In the genomic region with DNA sequence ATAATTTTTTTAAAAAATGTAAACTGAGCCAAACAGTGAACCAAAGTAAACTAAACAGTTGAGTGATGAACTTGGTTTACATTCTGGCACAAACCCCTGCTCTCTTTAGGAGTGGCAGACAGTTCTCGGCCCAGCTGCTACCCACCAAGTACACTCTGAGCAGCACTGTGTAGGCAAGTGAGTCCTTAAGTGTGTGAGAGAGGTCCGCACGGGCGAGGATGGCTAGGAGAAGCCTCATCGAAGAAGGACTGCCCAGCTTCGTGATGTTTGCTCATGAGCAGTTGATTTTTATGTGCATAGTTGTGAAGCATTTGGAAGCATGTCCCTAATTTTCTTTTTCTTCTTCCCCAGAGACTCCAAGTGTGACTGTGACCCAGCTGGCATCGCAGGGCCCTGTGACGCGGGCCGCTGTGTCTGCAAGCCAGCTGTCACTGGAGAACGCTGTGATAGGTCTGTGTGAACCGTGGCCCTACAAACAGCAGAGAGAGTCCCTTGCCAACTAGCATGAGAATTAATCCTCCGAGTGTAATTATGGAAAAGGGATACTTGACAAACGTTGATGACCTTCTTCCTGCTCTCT, we compare ENCODE assay signal across 10 cellular contexts. TPM values are rescaled to one million over a fixed set of nuclear protein-coding genes. Genes with fewer than 3 reads are reported as not detected.
DNase-seq lines count a peak whose midpoint lies in the region; ATAC-seq and TF ChIP-seq lines count a peak whose summit lies in the region.
"Had no signal": no experiment of that assay in that cellular context is flagged by ENCODE, and none has a peak within 500 bp of the region (broad histone marks: within the 10 kb centered on the region; RNA-seq: fewer than 3 reads in every experiment).

No MANE protein-coding gene starts in this region.

- peak overlapping the region; percentile 75 for H3K4me2 ChIP-seq in Loucy (ENCODE audit: low read depth, low read length, poor library complexity, severe bottlenecking)

- H3K4me3 ChIP-seq in Loucy (ENCODE audit: low read length, poor library complexity, severe bottlenecking) (peak overlapping the region; percentile 53), left ventricle myocardium inferior (no peak overlapping the region), subcutaneous abdominal adipose tissue (ENCODE audit: low read depth in 1 of 5, low read length in 5 of 5) (no peak overlapping the region)
- H3K4me3 ChIP-seq: testis had no signal

- no peaks in the 10 kb centered on the region for H3K9me3 ChIP-seq in Loucy (ENCODE audit: insufficient read depth, low read depth, low read length)
- no peaks in the 10 kb centered on the region for H3K9me3 ChIP-seq in left ventricle myocardium inferior (replicated peaks)
- H3K9me3 ChIP-seq in subcutaneous abdominal adipose tissue (ENCODE audit: control insufficient read depth in 5 of 5, low read length in 5 of 5), result no peaks in the 10 kb centered on the region
- H3K9me3 ChIP-seq: testis had no signal

- DNase-seq in NCI-H69 (lab: John Stamatoyannopoulos, UW) (peak; percentile 93), left ventricle myocardium inferior (peak; percentile 53), chondrocyte (ENCODE audit: low spot score) (no peak)
- DNase-seq: testis had no signal

- H3K4me1 Mint-ChIP-seq in chondrocyte (ENCODE audit: low read depth), result peaks cover 12% of the 10 kb centered on the region

- no peak overlapping the region for H3K27ac Mint-ChIP-seq in chondrocyte (ENCODE audit: unreplicated experiment)
- H3K27ac Mint-ChIP-seq: activated CD4-positive, alpha-beta T cell treated with anti-CD3 and anti-CD28 coated beads for 36 hours; natural killer cell treated with Interleukin-12 subunit alpha and Interleukin-12 subunit beta and Interleukin-15 and Interleukin-18, amount 100 ng/mL, for 72 hours had no signal

- H3K27ac ChIP-seq in left ventricle myocardium inferior (replicated peaks) (peak overlapping the region; percentile 77), subcutaneous abdominal adipose tissue (ENCODE audit: low read depth, low read length) (peak overlapping the region; percentile 96)
- H3K27ac ChIP-seq: testis had no signal

- H3K27me3 ChIP-seq in Loucy (ENCODE audit: insufficient read depth, low read length, poor library complexity, severe bottlenecking), result no peaks in the 10 kb centered on the region
- H3K27me3 ChIP-seq in left ventricle myocardium inferior (ENCODE audit: low read depth), result no peaks in the 10 kb centered on the region
- no peaks in the 10 kb centered on the region for H3K27me3 ChIP-seq in subcutaneous abdominal adipose tissue (ENCODE audit: control insufficient read depth in 5 of 5, insufficient read depth in 4 of 5, low read length in 5 of 5)
- H3K27me3 ChIP-seq: testis had no signal

- H3K79me2 ChIP-seq in Loucy (ENCODE audit: insufficient read depth, low read length), result no peaks in the 10 kb centered on the region

- no peaks in the 10 kb centered on the region for H3K36me3 ChIP-seq in Loucy (ENCODE audit: insufficient read depth, low read length)
- no peaks in the 10 kb centered on the region for H3K36me3 ChIP-seq in left ventricle myocardium inferior
- H3K36me3 ChIP-seq in subcutaneous abdominal adipose tissue (ENCODE audit: control insufficient read depth in 5 of 5, insufficient read depth in 5 of 5, low read length in 5 of 5), result no peaks in the 10 kb centered on the region

- no peak overlapping the region for H3K4me3 Mint-ChIP-seq in chondrocyte (ENCODE audit: unreplicated experiment)
- H3K4me3 Mint-ChIP-seq: activated CD4-positive, alpha-beta T cell treated with anti-CD3 and anti-CD28 coated beads for 36 hours; natural killer cell treated with Interleukin-12 subunit alpha and Interleukin-12 subunit beta and Interleukin-15 and Interleukin-18, amount 100 ng/mL, for 72 hours had no signal

- H3F3A ChIP-seq in Loucy (ENCODE audit: low read depth), result peaks cover 9% of the 10 kb centered on the region; the same call in 1 of the 2 replicates

- ATAC-seq in GM21515 (IDR thresholded peaks at IDR 0.05; ENCODE audit: unreplicated experiment) (no peak), GM21367 (IDR thresholded peaks at IDR 0.05; ENCODE audit: unreplicated experiment) (no peak)

- peaks cover 29% of the 10 kb centered on the region for H3K4me1 ChIP-seq in Loucy (ENCODE audit: insufficient read depth, low read length, poor library complexity, severe bottlenecking)
- H3K4me1 ChIP-seq in left ventricle myocardium inferior, result peaks cover 20% of the 10 kb centered on the region
- H3K4me1 ChIP-seq in subcutaneous abdominal adipose tissue (ENCODE audit: control insufficient read depth in 5 of 5, insufficient read depth in 5 of 5, low read length in 5 of 5), result peaks cover 10 to 42% (median 38%) of the 10 kb centered on the region in 5 donors
- H3K4me1 ChIP-seq: testis had no signal

- intact Hi-C loops in left ventricle myocardium inferior (cut with micrococcal nuclease), result no loop called here

- H3K9ac ChIP-seq in Loucy (ENCODE audit: low read depth, low read length, poor library complexity, severe bottlenecking) (peak overlapping the region; percentile 70), subcutaneous abdominal adipose tissue (ENCODE audit: low read length in 5 of 5) (peak overlapping the region in 4 of 5 donors; percentile 1 to 63 (median 26))

- no peaks in the 10 kb centered on the region for H3K9me3 Mint-ChIP-seq in chondrocyte (ENCODE audit: low read depth)
- H3K9me3 Mint-ChIP-seq: natural killer cell treated with Interleukin-12 subunit alpha and Interleukin-12 subunit beta and Interleukin-15 and Interleukin-18, amount 100 ng/mL, for 72 hours had no signal

- H2AFZ ChIP-seq in Loucy (ENCODE audit: low read length), result peak overlapping the region; percentile 28; the same call in 1 of the 2 replicates

- H3K9me2 ChIP-seq in Loucy (replicated peaks; ENCODE audit: low read depth, low read length), result no peaks in the 10 kb centered on the region

- no peaks in the 10 kb centered on the region for H3K27me3 Mint-ChIP-seq in chondrocyte (ENCODE audit: low read depth)

- H4K20me1 ChIP-seq in Loucy (ENCODE audit: insufficient read depth, low read length, poor library complexity, severe bottlenecking), result no peaks in the 10 kb centered on the region

- TF ChIP-seq CTCF in Loucy (conservative IDR thresholded peaks at IDR 0.05; ENCODE audit: low read length), result no peak
- no peak for TF ChIP-seq CTCF in left ventricle myocardium inferior (IDR thresholded peaks at IDR 0.05; ENCODE audit: borderline replicate concordance)
- no peak for TF ChIP-seq CTCF in chondrocyte (IDR thresholded peaks at IDR 0.05)

- peaks cover 4% of the 10 kb centered on the region for H3K36me3 Mint-ChIP-seq in chondrocyte (ENCODE audit: low read depth)
- H3K36me3 Mint-ChIP-seq: natural killer cell treated with Interleukin-12 subunit alpha and Interleukin-12 subunit beta and Interleukin-15 and Interleukin-18, amount 100 ng/mL, for 72 hours had no signal

RNA-seq across cellular contexts. Expression of a gene that starts 32.1 kb away (rescaled TPM):
- total RNA-seq in left ventricle myocardium inferior (1.2 TPM), chondrocyte (13.8 to 20.1 TPM (median 14.5 TPM) in 3 replicates)
- total RNA-seq: natural killer cell treated with Interleukin-12 subunit alpha and Interleukin-12 subunit beta and Interleukin-15 and Interleukin-18, amount 100 ng/mL, for 72 hours had no signal
